In the genomic region with DNA sequence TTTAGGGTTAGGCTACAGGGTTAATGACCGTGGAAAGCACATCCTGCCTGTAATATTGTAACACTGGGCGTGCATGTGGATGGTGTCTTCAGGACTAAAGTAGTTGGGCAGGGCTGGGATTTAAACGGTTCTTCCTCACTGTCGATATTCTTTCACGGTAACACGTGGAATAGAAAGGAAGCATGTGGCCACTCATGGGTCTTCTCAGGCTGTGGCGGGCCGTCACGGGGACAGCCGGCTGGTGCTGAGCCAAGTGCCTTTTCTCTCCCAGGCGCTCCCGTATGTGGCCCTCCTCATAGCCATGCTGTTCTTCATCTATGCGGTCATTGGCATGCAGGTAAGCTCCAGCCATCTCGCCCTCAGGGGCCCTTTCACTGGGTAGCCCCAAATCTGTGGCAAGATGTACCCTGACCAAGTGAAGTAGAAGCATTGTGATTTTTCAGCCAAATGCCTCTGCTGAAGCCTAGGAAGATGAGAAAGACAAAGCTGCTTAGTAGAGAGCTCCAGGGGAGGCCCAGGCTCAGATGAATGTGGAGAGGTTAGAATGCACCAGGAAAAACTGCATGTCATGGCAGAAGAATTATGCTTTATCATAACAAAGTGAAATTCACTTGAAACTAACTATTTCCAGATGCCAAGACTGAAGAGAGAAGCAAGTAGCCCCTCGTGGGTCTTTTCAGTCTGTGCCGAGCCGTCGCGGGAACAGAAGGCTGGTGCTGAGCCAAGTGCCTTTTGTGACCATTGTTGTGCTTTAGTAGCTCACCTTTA, we compare ENCODE assay signal across 12 cellular contexts.
DNase-seq lines count a peak whose midpoint lies in the region.
"Had no signal": no experiment of that assay in that cellular context is flagged by ENCODE, and none has a peak within 500 bp of the region (broad histone marks: within the 10 kb centered on the region; RNA-seq: fewer than 3 reads in every experiment).

No MANE protein-coding gene starts in this region.

- H3K9me3 ChIP-seq in GM23248 (ENCODE audit: low read depth) = no peaks in the 10 kb centered on the region
- H3K9me3 ChIP-seq: gastrocnemius medialis had no signal

- peak overlapping the region; percentile 60 for H3K27ac ChIP-seq in GM23248
- H3K27ac ChIP-seq in caudate nucleus (ENCODE audit: low read depth, low read length) = peak overlapping the region; percentile 68
- H3K27ac ChIP-seq: gastrocnemius medialis had no signal

- DNase-seq in GM23248 (peak; percentile 55), caudate nucleus (lab: John Stamatoyannopoulos, UW) (peak in 1 of 61 donors; percentile 33), hepatic stellate cell (ENCODE audit: low spot score) (peak; percentile 26), stromal cell of bone marrow (ENCODE audit: low read depth) (peak; percentile 21), NCI-H1930 (lab: John Stamatoyannopoulos, UW) (no peak), ACHN (no peak), NCI-H510A (lab: John Stamatoyannopoulos, UW) (no peak)
- DNase-seq: activated CD8-positive, alpha-beta T cell treated with anti-CD3 and anti-CD28 coated beads, Interleukin-2, amount 10 ng/mL, durations not matched to agents 7 days and 5 days; CD4-positive, CD25-positive, alpha-beta regulatory T cell; gastrocnemius medialis; NCI-H1436 treated with DMSO at 0.1 percent for 48 hours; NCI-H524 had no signal

- 47 to 49% methylated on average over 19 of the region's 19 CpGs for whole genome bisulfite sequencing in GM23248 (ENCODE audit: low coverage in 1 of 2, low lambda C conversion rate in 2 of 2, missing lambda C conversion rate in 2 of 2), 2 experiments

- peaks cover 12% of the 10 kb centered on the region for H3F3A ChIP-seq in GM23248 (ENCODE audit: insufficient read depth)

- peak overlapping the region; percentile 43 for H2AFZ ChIP-seq in GM23248

- peak overlapping the region; percentile 17 for H3K4me2 ChIP-seq in GM23248 (ENCODE audit: unreplicated experiment)

- peaks cover 37% of the 10 kb centered on the region for H3K4me1 ChIP-seq in GM23248 (ENCODE audit: insufficient read depth)
- H3K4me1 ChIP-seq: gastrocnemius medialis had no signal

- H3K9me2 ChIP-seq in GM23248 (ENCODE audit: insufficient read depth) = no peaks in the 10 kb centered on the region

- H4K20me1 ChIP-seq in GM23248 (ENCODE audit: insufficient read depth) = no peaks in the 10 kb centered on the region

- H3K36me3 ChIP-seq in GM23248 (ENCODE audit: low read depth) = no peaks in the 10 kb centered on the region
- H3K36me3 ChIP-seq: gastrocnemius medialis had no signal

- H3K4me3 ChIP-seq in GM23248 = no peak overlapping the region
- H3K4me3 ChIP-seq: gastrocnemius medialis had no signal

- in situ Hi-C loops in GM23248 (cut with MboI) = no loop called here
- in situ Hi-C loops in ACHN (cut with HindIII; ENCODE audit: low pct_ligation_motif_present, low pct_unique_long_range_greater_than_20kb, low sequenced_read_pairs) = no loop called here

- no peaks in the 10 kb centered on the region for H3K79me2 ChIP-seq in GM23248 (ENCODE audit: insufficient read depth)

- H3K9ac ChIP-seq in GM23248 = peak overlapping the region; percentile 45; the same call in 1 of the 2 replicates

- no peaks in the 10 kb centered on the region for H3K27me3 ChIP-seq in GM23248 (replicated peaks; ENCODE audit: insufficient read depth)

Comparison
In these comparisons a context has a peak if more than half of its experiments do, and no peak if none do; other contexts are left out.
1. DNase-seq: peak in GM23248 (single experiment), hepatic stellate cell (single experiment) and stromal cell of bone marrow (single experiment); none in NCI-H1930 (0 of 2), ACHN (single experiment) and NCI-H510A (single experiment).